In genomic region chr11:62081378-62082291, GRCh38 we compare ENCODE assay signal across 8 cellular contexts. TPM values are rescaled to one million over a fixed set of nuclear protein-coding genes. Genes with fewer than 3 reads are reported as not detected.
A peak's percentile ranks its signal among the peaks of the same experiment; 100 is the strongest.
DNase-seq lines count a peak whose midpoint lies in the region; ATAC-seq and TF ChIP-seq lines count a peak whose summit lies in the region.

No MANE protein-coding gene starts in this region.

- H3K27me3 ChIP-seq in neutrophil, result no peaks in the 10 kb centered on the region

- no peaks in the 10 kb centered on the region for H3K9me3 ChIP-seq in neutrophil

- peaks cover 13% of the 10 kb centered on the region in 2 experiments for H3K4me1 ChIP-seq in neutrophil (ENCODE audit: control insufficient read depth in 1 of 2, insufficient read depth in 1 of 2, low read depth in 1 of 2, low read length in 1 of 2)

- peak overlapping the region; percentile 0 for H3K4me3 ChIP-seq in fibroblast of the aortic adventitia (ENCODE audit: low read depth, low read length)
- H3K4me3 ChIP-seq in neutrophil (ENCODE audit: low read depth in 1 of 2, low read length in 1 of 2), result peak overlapping the region; percentile 31 to 43

- peak; percentile 81 for TF ChIP-seq CTCF in fibroblast of the aortic adventitia (IDR thresholded peaks at IDR 0.05; ENCODE audit: insufficient read depth, low read length)
- peak; percentile 91 for TF ChIP-seq CTCF in neutrophil (IDR thresholded peaks at IDR 0.05)

- no peak for ATAC-seq in GM18907 (IDR thresholded peaks at IDR 0.05; ENCODE audit: unreplicated experiment)

- no peaks in the 10 kb centered on the region for H3K36me3 ChIP-seq in neutrophil

- peak overlapping the region; percentile 72 for H3K27ac ChIP-seq in neutrophil

- DNase-seq in DMS153 treated with DMSO at 0.1 percent for 48 hours (lab: John Stamatoyannopoulos, UW; ENCODE audit: unreplicated experiment), result peak; percentile 67
- DNase-seq in M059J (ENCODE audit: low read depth), result peak; percentile 61
- DNase-seq in RPMI8226, result peak; percentile 74
- DNase-seq in activated T-helper 1 cell treated with anti-CD3 and anti-CD28 coated beads, Interleukin-2, amount 50 U/mL, for 16 hours (ENCODE audit: low read depth in 1 of 2, low spot score in 1 of 2), result peak; percentile 60 to 70
- peak; percentile 81 for DNase-seq in fibroblast of the aortic adventitia (ENCODE audit: low read depth)
- DNase-seq in stromal cell of bone marrow (ENCODE audit: low read depth), result peak; percentile 46

RNA-seq across cellular contexts. Expression of gene INCENP, which starts 42.2 kb away (rescaled TPM):
- total RNA-seq in M059J (2014; rRNA removed; shearing (Covaris generic)), result 47.9 and 76.2 TPM in 2 replicates
- 3.2 and 47.5 TPM in 2 replicates for total RNA-seq in fibroblast of the aortic adventitia (ENCODE audit: low replicate concordance)
